In genomic region chr12:24228980-24229730, GRCh38 we compare ENCODE assay signal across 21 cellular contexts.
DNase-seq lines count a peak whose midpoint lies in the region; ATAC-seq and TF ChIP-seq lines count a peak whose summit lies in the region.
"Had no signal": no experiment of that assay in that cellular context is flagged by ENCODE, and none has a peak within 500 bp of the region (broad histone marks: within the 10 kb centered on the region; RNA-seq: fewer than 3 reads in every experiment).

No MANE protein-coding gene starts in this region.

- H3K27ac ChIP-seq in cingulate gyrus (ENCODE audit: low read depth, low read length) = peak overlapping the region; percentile 49
- H3K27ac ChIP-seq in temporal lobe (ENCODE audit: low read depth, low read length) = peak overlapping the region; percentile 6
- H3K27ac ChIP-seq in breast epithelium = no peak overlapping the region
- H3K27ac ChIP-seq: cardiac muscle cell, epithelial cell of prostate, lower lobe of right lung had no signal

- H3K4me1 ChIP-seq in breast epithelium = no peaks in the 10 kb centered on the region
- H3K4me1 ChIP-seq: lower lobe of right lung had no signal

- intact Hi-C loops in breast epithelium (cut with DNase I; ENCODE audit: low total_unique reads) = no loop called here

- ATAC-seq in HG03342 (IDR thresholded peaks at IDR 0.05; ENCODE audit: unreplicated experiment) = no peak
- ATAC-seq: activated CD4-positive, CD25-positive, alpha-beta regulatory T cell treated with anti-CD3 and anti-CD28 coated beads, Interleukin-2, amount 50 U/mL, for 24 hours; lower lobe of right lung had no signal

- TF ChIP-seq CTCF in breast epithelium (IDR thresholded peaks at IDR 0.05) = no peak

- H3K36me3 ChIP-seq in breast epithelium = no peaks in the 10 kb centered on the region
- H3K36me3 ChIP-seq: cardiac muscle cell, lower lobe of right lung, tibial nerve had no signal

- no peaks in the 10 kb centered on the region for H3K27me3 ChIP-seq in breast epithelium
- H3K27me3 ChIP-seq: cardiac muscle cell, tibial nerve had no signal

- no peak for TF ChIP-seq POLR2A in breast epithelium (IDR thresholded peaks at IDR 0.05)

- H3K4me3 ChIP-seq in breast epithelium = no peak overlapping the region
- H3K4me3 ChIP-seq: cardiac muscle cell, lower lobe of right lung, tibial nerve had no signal

- H3K9me3 ChIP-seq in breast epithelium = no peaks in the 10 kb centered on the region
- H3K9me3 ChIP-seq: lower lobe of right lung, tibial nerve had no signal

- DNase-seq in M059J (ENCODE audit: low read depth) = peak; percentile 9
- DNase-seq in medulla oblongata (ENCODE audit: extremely low spot score) = peak; percentile 30
- no peak for DNase-seq in activated naive CD4-positive, alpha-beta T cell treated with Interleukin-2 at 50 U/mL for 16 hours
- DNase-seq in breast epithelium (ENCODE audit: low spot score in 2 of 2) = no peak
- DNase-seq: activated CD4-positive, alpha-beta memory T cell treated with anti-CD3 and anti-CD28 coated beads, Interleukin-2, amount 10 ng/mL, durations not matched to agents 7 days and 5 days; activated gamma-delta T cell treated with Interleukin-2 at 50 U/mL for 16 hours; DMS79 treated with DMSO at 0.1 percent for 48 hours; foreskin melanocyte; lower lobe of right lung; NCI-H774; OCI-M1; SHP77; stimulated activated CD4-positive, alpha-beta T cell treated with anti-CD3 and anti-CD28 coated beads, Interleukin-4, amount 100 ng/mL, for 24 hours; stimulated activated naive CD4-positive, alpha-beta T cell treated with Interleukin-2 at 50 U/mL for 16 hours had no signal

Comparison
In these comparisons a context has a peak if more than half of its experiments do, and no peak if none do; other contexts are left out.
1. DNase-seq: peak in M059J (single experiment) and medulla oblongata (single experiment); none in activated naive CD4-positive, alpha-beta T cell treated with Interleukin-2 at 50 U/mL for 16 hours (single experiment) and breast epithelium (0 of 2).
2. H3K27ac ChIP-seq: peak in cingulate gyrus (single experiment) and temporal lobe (single experiment); none in breast epithelium (0 of 2).